ENCODE assay signal across 9 cellular contexts in the genomic region with DNA sequence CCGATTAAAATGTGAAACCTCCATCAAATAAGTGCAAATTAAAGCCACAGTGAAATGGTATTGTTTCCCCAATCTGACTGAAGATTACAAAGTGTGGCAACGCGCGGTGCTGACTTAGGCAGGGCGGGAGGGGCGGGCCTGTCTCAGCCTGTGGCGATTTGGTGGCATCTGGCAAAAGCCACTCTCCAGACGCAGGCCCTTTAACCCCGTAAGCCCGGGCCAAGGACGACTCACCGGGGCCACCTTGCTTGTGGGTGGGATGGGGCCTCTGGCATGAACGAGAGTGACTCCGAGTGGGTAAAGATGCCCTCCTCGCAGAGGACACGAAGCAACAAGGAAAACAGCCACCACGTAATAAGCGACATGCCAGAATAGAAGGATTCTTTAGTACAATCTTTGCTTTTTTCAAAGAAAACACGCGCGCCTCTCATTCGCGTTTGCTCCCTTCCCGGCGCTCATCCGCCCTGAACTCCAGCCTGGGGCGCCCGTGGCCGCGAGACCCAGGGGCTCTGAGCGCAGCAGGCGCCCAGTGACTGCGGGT. TPM values are rescaled to one million over a fixed set of nuclear protein-coding genes. Genes with fewer than 3 reads are reported as not detected.
DNase-seq lines count a peak whose midpoint lies in the region; ATAC-seq, FAIRE-seq and TF ChIP-seq lines count a peak whose summit lies in the region.
"Had no signal": no experiment of that assay in that cellular context is flagged by ENCODE, and none has a peak within 500 bp of the region (broad histone marks: within the 10 kb centered on the region; RNA-seq: fewer than 3 reads in every experiment).

No MANE protein-coding gene starts in this region.

- ATAC-seq in SK-N-SH treated with all-trans-retinoic acid at 6 μM for 48 hours, result no peak
- ATAC-seq in HG03469 (IDR thresholded peaks at IDR 0.05; ENCODE audit: unreplicated experiment), result no peak

- H3K4me1 ChIP-seq in SK-N-SH (ENCODE audit: control insufficient read depth in 1 of 2, insufficient read depth in 2 of 2, low read depth in 1 of 2, low read length in 1 of 2), result peaks cover 0 to 25% of the 10 kb centered on the region in 2 experiments; a peak in 2 of 4 replicates
- peaks cover 0 to 43% (median 9%) of the 10 kb centered on the region in 4 donors for H3K4me1 ChIP-seq in Peyer's patch
- peaks cover 25% of the 10 kb centered on the region for H3K4me1 ChIP-seq in hepatocyte (ENCODE audit: insufficient read depth)
- H3K4me1 ChIP-seq in kidney (ENCODE audit: control insufficient read depth in 1 of 2, insufficient read depth in 1 of 2, low read depth in 1 of 2, low read length in 2 of 2), result peaks cover 4 to 17% of the 10 kb centered on the region in 2 donors

- TF ChIP-seq POLR2A in Peyer's patch (IDR thresholded peaks at IDR 0.05), result no peak

- H3K27me3 ChIP-seq in SK-N-SH (ENCODE audit: insufficient read depth), result peaks cover 12% of the 10 kb centered on the region
- H3K27me3 ChIP-seq in Peyer's patch, result no peaks in the 10 kb centered on the region
- peaks cover 28% of the 10 kb centered on the region for H3K27me3 ChIP-seq in hepatocyte

- no peaks in the 10 kb centered on the region for H3K9me3 ChIP-seq in SK-N-SH
- H3K9me3 ChIP-seq in Peyer's patch, result peaks cover 0 to 8% (median 3%) of the 10 kb centered on the region in 4 donors
- H3K9me3 ChIP-seq in hepatocyte (ENCODE audit: low read depth), result no peaks in the 10 kb centered on the region
- H3K9me3 ChIP-seq in kidney (ENCODE audit: control insufficient read depth in 1 of 2, low read length in 2 of 2), result peaks cover 0 to 6% of the 10 kb centered on the region in 2 donors

- peak overlapping the region; percentile 65 for H3K4me2 ChIP-seq in SK-N-SH
- peak overlapping the region; percentile 99 for H3K4me2 ChIP-seq in hepatocyte

- H3K9ac ChIP-seq in SK-N-SH (no peak overlapping the region), kidney (ENCODE audit: low read length in 2 of 2) (no peak overlapping the region)

- no peak for FAIRE-seq in kidney (lab: Jason Lieb, UNC)

- intact Hi-C loops in kidney (cut with DNase I), result no loop called here

- POLR2A ChIA-PET in SK-N-SH (lab: Yijun Ruan, JAX), result no interaction called here

- peak overlapping the region in 1 of 2 experiments; percentile 38; a peak in 3 of 4 replicates for H3K4me3 ChIP-seq in SK-N-SH (ENCODE audit: low read depth in 2 of 2, low read length in 1 of 2)
- H3K4me3 ChIP-seq in Peyer's patch, result peak overlapping the region; percentile 57 to 77 (median 74)
- peak overlapping the region; percentile 39 for H3K4me3 ChIP-seq in hepatocyte
- peak overlapping the region; percentile 14 to 50 (median 36) for H3K4me3 ChIP-seq in skin epidermis
- peak overlapping the region in 1 of 2 donors; percentile 52 for H3K4me3 ChIP-seq in kidney (ENCODE audit: low read length in 2 of 2)

- H3K27ac ChIP-seq in SK-N-SH (ENCODE audit: low read depth in 2 of 2, low read length in 1 of 2) (no peak overlapping the region), Peyer's patch (peak overlapping the region; percentile 82 to 91 (median 86)), hepatocyte (no peak overlapping the region), skin epidermis (peak overlapping the region in 14 of 21 experiments; percentile 20 to 84 (median 68)), kidney (ENCODE audit: low read depth in 2 of 2, low read length in 2 of 2) (no peak overlapping the region)
- H3K27ac ChIP-seq: cardiac muscle cell had no signal

- TF ChIP-seq RAD21 in SK-N-SH (IDR thresholded peaks at IDR 0.05; ENCODE audit: low read length), result no peak

- no peak overlapping the region for H2AFZ ChIP-seq in SK-N-SH (ENCODE audit: low read depth)
- peak overlapping the region; percentile 66 for H2AFZ ChIP-seq in hepatocyte

- H3F3A ChIP-seq in SK-N-SH (replicated peaks; ENCODE audit: insufficient read depth), result no peaks in the 10 kb centered on the region

- 35% methylated on average over 33 of the region's 33 CpGs for WGBS in SK-N-SH (ENCODE audit: low lambda C conversion rate)
- 26% methylated on average over 33 of the region's 33 CpGs for WGBS in hepatocyte (ENCODE audit: low lambda C conversion rate, missing lambda C conversion rate)

- DNase-seq in SK-N-SH (peak; percentile 72), Peyer's patch (peak; percentile 39 to 66 (median 54)), hepatocyte (ENCODE audit: low spot score) (no peak), dermis blood vessel endothelial cell (no peak), kidney (no peak)

- H3K36me3 ChIP-seq in SK-N-SH (replicated peaks in 1 of 2; ENCODE audit: control insufficient read depth in 1 of 2, insufficient read depth in 2 of 2, low read length in 1 of 2) (no peaks in the 10 kb centered on the region), Peyer's patch (peaks cover 0 to 4% (median 0%) of the 10 kb centered on the region in 3 donors), hepatocyte (replicated peaks; ENCODE audit: insufficient read depth, low read depth) (no peaks in the 10 kb centered on the region), kidney (ENCODE audit: control insufficient read depth in 1 of 2, insufficient read depth in 2 of 2, low read length in 2 of 2) (no peaks in the 10 kb centered on the region)
- H3K36me3 ChIP-seq: cardiac muscle cell had no signal

- TF ChIP-seq EP300 in SK-N-SH (IDR thresholded peaks at IDR 0.05; ENCODE audit: borderline replicate concordance in 1 of 2, low read depth in 1 of 2, low read length in 1 of 2), result no peak

- H3K9me2 ChIP-seq in SK-N-SH (no peaks in the 10 kb centered on the region), hepatocyte (replicated peaks; ENCODE audit: insufficient read depth) (no peaks in the 10 kb centered on the region)

- CTCF ChIA-PET in SK-N-SH (lab: Yijun Ruan, JAX), result interaction anchor here (0.7 to 4.1 kb wide), 4 partner anchors 16 to 744 kb away, joined by 3 to 21 read pairs (median 6); no protein-coding TSS in a partner anchor

- H4K20me1 ChIP-seq in SK-N-SH (ENCODE audit: insufficient read depth) (no peaks in the 10 kb centered on the region), hepatocyte (ENCODE audit: insufficient read depth, poor library complexity, severe bottlenecking) (no peaks in the 10 kb centered on the region)

- TF ChIP-seq CTCF in SK-N-SH (IDR thresholded peaks at IDR 0.05) (no peak), Peyer's patch (IDR thresholded peaks at IDR 0.05) (no peak), hepatocyte (IDR thresholded peaks at IDR 0.05; ENCODE audit: poor library complexity) (no peak), kidney (IDR thresholded peaks at IDR 0.05; ENCODE audit: borderline replicate concordance, extremely low read depth, insufficient read depth) (no peak)

- H3K79me2 ChIP-seq in SK-N-SH (ENCODE audit: insufficient read depth) (no peaks in the 10 kb centered on the region), hepatocyte (no peaks in the 10 kb centered on the region)

TF ChIP-seq in SK-N-SH, 30 proteins besides CTCF, POLR2A, EP300 and RAD21:
- TF ChIP-seq, protein P1, sequence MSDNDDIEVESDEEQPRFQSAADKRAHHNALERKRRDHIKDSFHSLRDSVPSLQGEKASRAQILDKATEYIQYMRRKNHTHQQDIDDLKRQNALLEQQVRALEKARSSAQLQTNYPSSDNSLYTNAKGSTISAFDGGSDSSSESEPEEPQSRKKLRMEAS (IDR thresholded peaks at IDR 0.05; ENCODE audit: low read depth), result no peak
- TF ChIP-seq MXI1 (IDR thresholded peaks at IDR 0.05; ENCODE audit: low read depth, low read length), result 0 out of 2 replicates have a peak, but pooled peaks have one; percentile 16

TF ChIP-seq in SK-N-SH treated with all-trans-retinoic acid at 6 μM for 48 hours, 23 proteins besides CTCF, POLR2A, EP300 and RAD21 (continues in another document):
- TF ChIP-seq, protein P2, sequence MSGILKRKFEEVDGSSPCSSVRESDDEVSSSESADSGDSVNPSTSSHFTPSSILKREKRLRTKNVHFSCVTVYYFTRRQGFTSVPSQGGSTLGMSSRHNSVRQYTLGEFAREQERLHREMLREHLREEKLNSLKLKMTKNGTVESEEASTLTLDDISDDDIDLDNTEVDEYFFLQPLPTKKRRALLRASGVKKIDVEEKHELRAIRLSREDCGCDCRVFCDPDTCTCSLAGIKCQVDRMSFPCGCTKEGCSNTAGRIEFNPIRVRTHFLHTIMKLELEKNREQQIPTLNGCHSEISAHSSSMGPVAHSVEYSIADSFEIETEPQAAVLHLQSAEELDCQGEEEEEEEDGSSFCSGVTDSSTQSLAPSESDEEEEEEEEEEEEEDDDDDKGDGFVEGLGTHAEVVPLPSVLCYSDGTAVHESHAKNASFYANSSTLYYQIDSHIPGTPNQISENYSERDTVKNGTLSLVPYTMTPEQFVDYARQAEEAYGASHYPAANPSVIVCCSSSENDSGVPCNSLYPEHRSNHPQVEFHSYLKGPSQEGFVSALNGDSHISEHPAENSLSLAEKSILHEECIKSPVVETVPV (CRISPR knock-in tag; IDR thresholded peaks at IDR 0.05), result no peak
- TF ChIP-seq OSR1 (CRISPR knock-in tag; IDR thresholded peaks at IDR 0.05) (no peak), ZNF70 (CRISPR knock-in tag; IDR thresholded peaks at IDR 0.05) (no peak), ZFP30 (CRISPR knock-in tag; IDR thresholded peaks at IDR 0.05) (no peak), ZNF8 (CRISPR knock-in tag; IDR thresholded peaks at IDR 0.05) (no peak), CSDC2 (CRISPR knock-in tag; IDR thresholded peaks at IDR 0.05) (no peak), BACH2 (CRISPR knock-in tag; IDR thresholded peaks at IDR 0.05; ENCODE audit: borderline replicate concordance) (no peak), ISL1 (CRISPR knock-in tag; IDR thresholded peaks at IDR 0.05) (no peak)

RNA-seq across cellular contexts. Expression of a gene that starts 0.8 kb away (rescaled TPM):
- polyA plus RNA-seq in SK-N-SH (2012; rRNA removed), result 0.02 TPM in 2 replicates
- under 0.01 and 0.01 TPM in 2 replicates for polyA plus RNA-seq in SK-N-SH (2012; cell fraction: cytosol; rRNA removed)
- 0.16 and 0.18 TPM in 2 replicates for polyA plus RNA-seq in SK-N-SH (2012; cell fraction: nucleus; rRNA removed)
- 10 to 100 TPM; 13.2 to 96.5 (median 77.8) TPM for total RNA-seq in Peyer's patch
- total RNA-seq in hepatocyte, result 1.8 and 5.3 TPM in 2 replicates
- polyA plus RNA-seq in hepatocyte, result 7.7 and 11.8 TPM in 2 replicates
- total RNA-seq in dermis blood vessel endothelial cell, result 0.68 and 2.0 TPM in 2 replicates
- 28.7 TPM for total RNA-seq in kidney
- 25.1 TPM for polyA plus RNA-seq in kidney (ENCODE audit: insufficient read depth, low read depth, low replicate concordance)

Comparison
In these comparisons a context has a peak if more than half of its experiments do, and no peak if none do; other contexts are left out.
1. DNase-seq: peak in SK-N-SH (single experiment) and Peyer's patch (3 of 3); none in hepatocyte (single experiment), dermis blood vessel endothelial cell (single experiment) and kidney (single experiment).
2. H3K27ac ChIP-seq: peak in Peyer's patch (4 of 4) and skin epidermis (14 of 21); none in SK-N-SH (0 of 2), hepatocyte (single experiment) and kidney (0 of 2).